In genomic region chr9:138049085-138049778, GRCh38 we compare ENCODE assay signal across 25 cellular contexts.
DNase-seq lines count a peak whose midpoint lies in the region; ATAC-seq and TF ChIP-seq lines count a peak whose summit lies in the region.
"Had no signal": no experiment of that assay in that cellular context is flagged by ENCODE, and none has a peak within 500 bp of the region (broad histone marks: within the 10 kb centered on the region; RNA-seq: fewer than 3 reads in every experiment).

No MANE protein-coding gene starts in this region.

- peaks cover 4 to 16% of the 10 kb centered on the region in 2 experiments for H3K4me1 Mint-ChIP-seq in H9
- H3K4me1 Mint-ChIP-seq: CD8-positive, alpha-beta memory T cell; T-cell had no signal

- H3K27ac ChIP-seq in H9 (ENCODE audit: insufficient read length, low read depth, low read length): no peak overlapping the region
- H3K27ac ChIP-seq: brain microvascular endothelial cell, psoas muscle, SJCRH30 had no signal

- H3K4me3 Mint-ChIP-seq in H9: no peak overlapping the region
- H3K4me3 Mint-ChIP-seq: CD8-positive, alpha-beta memory T cell; T-cell had no signal

- H3K18ac ChIP-seq in H9 (ENCODE audit: insufficient read length, low read depth, low read length): no peak overlapping the region

- intact Hi-C loops in posterior vena cava (cut with DNase I): no loop called here

- no peaks in the 10 kb centered on the region for H3K79me2 ChIP-seq in H9 (ENCODE audit: insufficient read depth, low read length)

- no peaks in the 10 kb centered on the region for H3K9me3 Mint-ChIP-seq in H9
- H3K9me3 Mint-ChIP-seq: CD8-positive, alpha-beta memory T cell; T-cell had no signal

- H4K8ac ChIP-seq in H9 (replicated peaks; ENCODE audit: insufficient read length, low read depth, low read length): no peak overlapping the region

- H2BK12ac ChIP-seq in H9 (ENCODE audit: insufficient read length, low read depth, low read length): no peak overlapping the region

- H3K4me2 ChIP-seq in H9 (ENCODE audit: insufficient read depth, insufficient read length, low read length): no peak overlapping the region

- no peaks in the 10 kb centered on the region for H3K9me3 ChIP-seq in H9 (ENCODE audit: control insufficient read depth, low read depth, low read length)
- H3K9me3 ChIP-seq: BE2C, psoas muscle, SJCRH30 had no signal

- no peaks in the 10 kb centered on the region for H3K4me1 ChIP-seq in H9 (ENCODE audit: insufficient read depth, low read length)
- H3K4me1 ChIP-seq: BE2C, psoas muscle, SJCRH30 had no signal

- H3K27ac Mint-ChIP-seq in H9: peak overlapping the region in 1 of 3 experiments; percentile 88; a peak in 2 of 7 replicates
- H3K27ac Mint-ChIP-seq: T-cell had no signal

- no peak overlapping the region for H2BK15ac ChIP-seq in H9 (ENCODE audit: low read depth, low read length)

- no peaks in the 10 kb centered on the region for H3K79me1 ChIP-seq in H9 (ENCODE audit: insufficient read depth, low read depth, low read length, poor library complexity, severe bottlenecking)

- H3K14ac ChIP-seq in H9 (ENCODE audit: insufficient read depth, low read length): no peak overlapping the region

- H2BK5ac ChIP-seq in H9 (ENCODE audit: insufficient read length, low read length): no peak overlapping the region

- no peak overlapping the region for H3T11ph ChIP-seq in H9 (ENCODE audit: low read length)

- no CpG with 5 or more reads among the region's 21 CpGs for WGBS in H9 (ENCODE audit: extremely low coverage, insufficient read length, low lambda C conversion rate)

- H3K27me3 ChIP-seq in H9 (ENCODE audit: insufficient read depth, low read length): no peaks in the 10 kb centered on the region
- H3K27me3 ChIP-seq: BE2C, brain microvascular endothelial cell had no signal

- TF ChIP-seq CTCF in H9 (conservative IDR thresholded peaks at IDR 0.05): no peak

- no peak overlapping the region for H2BK120ac ChIP-seq in H9 (ENCODE audit: low read depth, low read length, poor library complexity, severe bottlenecking)

- DNase-seq in 8988T: peak; percentile 4
- peak; percentile 51 for DNase-seq in activated CD8-positive, alpha-beta memory T cell treated with anti-CD3 and anti-CD28 coated beads for 24 hours
- peak; percentile 11 for DNase-seq in iPS-NIHi11 (ENCODE audit: low spot score)
- DNase-seq in posterior vena cava (ENCODE audit: low spot score): peak; percentile 62
- DNase-seq in NCI-H2081 treated with DMSO at 0.1 percent for 48 hours (lab: John Stamatoyannopoulos, UW): no peak
- no peak for DNase-seq in H9
- DNase-seq: ACHN; activated CD4-positive, alpha-beta T cell treated with anti-CD3 and anti-CD28 coated beads, Interleukin-2, amount 50 U/mL, for 48 hours; activated naive CD4-positive, alpha-beta T cell treated with Interleukin-2 at 50 U/mL for 16 hours; amniotic stem cell; BE2C; brain microvascular endothelial cell; CD8-positive, alpha-beta memory T cell; effector CD8-positive, alpha-beta T cell; glutamatergic neuron; GOT3; NCI-H1092; NCI-H187 treated with DMSO at 0.1 percent for 48 hours; NCI-H526; stimulated activated naive CD8-positive, alpha-beta T cell treated with anti-CD3 and anti-CD28 coated beads, Interleukin-15, Interleukin-2, amounts not matched to agents 100 U/mL and 50 U/mL, for 24 hours; T-cell had no signal

- peaks cover 6 to 31% (median 15%) of the 10 kb centered on the region in 3 experiments; a peak in 6 of 7 replicates for H3K36me3 Mint-ChIP-seq in H9 (ENCODE audit: insufficient read depth in 1 of 3, low read depth in 3 of 3)
- H3K36me3 Mint-ChIP-seq: CD8-positive, alpha-beta memory T cell; T-cell had no signal

- no peak overlapping the region for H3K9ac ChIP-seq in H9 (ENCODE audit: extremely low read depth, insufficient read length, low read length)

- H2BK20ac ChIP-seq in H9 (ENCODE audit: low read depth, low read length, poor library complexity, severe bottlenecking): no peak overlapping the region

- no peak overlapping the region for H2AFZ ChIP-seq in H9 (ENCODE audit: low read length)

- H3K56ac ChIP-seq in H9 (ENCODE audit: insufficient read length, low read depth, low read length): no peak overlapping the region

- no peaks in the 10 kb centered on the region for H3K23me2 ChIP-seq in H9 (ENCODE audit: insufficient read length, low read depth, low read length, poor library complexity, severe bottlenecking)

- H3K4ac ChIP-seq in H9 (ENCODE audit: low read depth, low read length): no peak overlapping the region

- H4K5ac ChIP-seq in H9 (ENCODE audit: insufficient read length, low read depth, low read length): no peak overlapping the region

- ATAC-seq in HG02884 (IDR thresholded peaks at IDR 0.05; ENCODE audit: unreplicated experiment): no peak
- ATAC-seq: activated CD4-positive, CD25-positive, alpha-beta regulatory T cell treated with anti-CD3 and anti-CD28 coated beads, Interleukin-2, amount 50 U/mL, for 24 hours; psoas muscle; stimulated activated naive CD8-positive, alpha-beta T cell treated with anti-CD3 and anti-CD28 coated beads, Interleukin-15, Interleukin-2, amounts not matched to agents 100 U/mL and 50 U/mL, for 24 hours; T-cell had no signal

- no peak overlapping the region for H2AK5ac ChIP-seq in H9 (ENCODE audit: insufficient read length, low read length)

- H4K91ac ChIP-seq in H9 (ENCODE audit: insufficient read length, low read depth, low read length): no peak overlapping the region

- no peak overlapping the region for H3K23ac ChIP-seq in H9 (ENCODE audit: insufficient read length, low read depth, low read length)

- no peaks in the 10 kb centered on the region for H4K20me1 ChIP-seq in H9 (ENCODE audit: control insufficient read depth, insufficient read depth, insufficient read length)

- no peaks in the 10 kb centered on the region for H3K27me3 Mint-ChIP-seq in H9 (ENCODE audit: low read depth)

Comparison
In these comparisons a context has a peak if more than half of its experiments do, and no peak if none do; other contexts are left out.
1. DNase-seq: peak in 8988T (single experiment), activated CD8-positive, alpha-beta memory T cell treated with anti-CD3 and anti-CD28 coated beads for 24 hours (single experiment), iPS-NIHi11 (single experiment) and posterior vena cava (single experiment); none in NCI-H2081 treated with DMSO at 0.1 percent for 48 hours (single experiment) and H9 (single experiment).